In the genomic region with DNA sequence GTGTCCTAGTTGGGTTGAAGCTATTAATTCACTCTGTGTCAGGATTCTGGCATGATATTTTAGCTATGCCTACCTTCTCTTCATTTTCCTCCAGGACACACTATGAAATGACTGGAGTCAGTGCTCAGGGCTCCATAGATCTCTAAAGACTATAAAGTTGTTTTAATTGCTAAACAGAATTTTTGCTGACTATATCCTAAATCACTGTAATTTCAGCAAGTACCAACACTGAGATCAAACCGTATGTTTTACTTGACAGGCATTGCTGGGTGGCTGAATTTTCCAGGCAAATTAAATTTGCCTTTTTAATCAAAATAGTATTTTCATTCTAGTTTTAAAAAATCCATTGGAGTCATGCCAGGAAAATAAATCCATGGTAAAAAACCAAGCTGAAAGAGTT, we compare ENCODE assay signal across 7 cellular contexts.
"Had no signal": no experiment of that assay in that cellular context is flagged by ENCODE, and none has a peak within 500 bp of the region (broad histone marks: within the 10 kb centered on the region; RNA-seq: fewer than 3 reads in every experiment).

No MANE protein-coding gene starts in this region.

- FAIRE-seq: HTR-8/SVneo, K562 had no signal

- H3K4me2 ChIP-seq: KMS-11 had no signal

- H3K27ac ChIP-seq: HL-60, KMS-11 had no signal

- H3K4me3 ChIP-seq: K562 had no signal

- DNase-seq: IMR-90, KBM-7, KG1 had no signal

- ATAC-seq: K562 had no signal

- H3K9ac ChIP-seq: KMS-11 had no signal
